In genomic region chr1:169367686-169368405, GRCh38 we compare ENCODE assay signal across 8 cellular contexts. TPM values are rescaled to one million over a fixed set of nuclear protein-coding genes. Genes with fewer than 3 reads are reported as not detected.
DNase-seq lines count a peak whose midpoint lies in the region; ATAC-seq and TF ChIP-seq lines count a peak whose summit lies in the region.

Gene BLZF1, plus strand, starts transcription at chr1:169368195. Its CDS starts 1,328 bp downstream, at chr1:169369523.
Gene NME7, minus strand, starts transcription at chr1:169367797. Its CDS starts 87 bp downstream, at chr1:169367710.

- no peaks in the 10 kb centered on the region; the same call in 1 of the 2 replicates for H3K9me3 ChIP-seq in AG04450 (ENCODE audit: control insufficient read depth, insufficient read depth, low read length)

- POLR2A ChIA-PET in AG04450 (lab: Yijun Ruan, JAX) = interaction anchor here (1.0 to 1.4 kb wide), 3 partner anchors 118 to 261 kb away, joined by 3 to 8 read pairs (median 4); partner anchors contain the start of genes ATP1B1 and SLC19A2
- POLR2A ChIA-PET in WTC11 (lab: Charles Lee) = interaction anchor here (0.9 kb wide), 1 partner anchor 262 kb away, joined by 3 read pairs; no protein-coding TSS in a partner anchor

- ATAC-seq in HG03175 (IDR thresholded peaks at IDR 0.05; ENCODE audit: unreplicated experiment) (peak; percentile 95), WTC11 (peak; percentile 99)
- peak; percentile 94 for ATAC-seq in central memory CD8-positive, alpha-beta T cell (replicated peaks; ENCODE audit: extremely low read depth, poor library complexity, severe bottlenecking)

- peak within 1 kb of the TSS; percentile 80 for H3K27ac ChIP-seq in AG04450 (ENCODE audit: low read depth, low read length)

- H3K4me3 Mint-ChIP-seq in WTC11 = no peak within 1 kb of the TSS
- no peak within 1 kb of the TSS for H3K4me3 Mint-ChIP-seq in central memory CD8-positive, alpha-beta T cell

- no peaks in the 10 kb centered on the region for H3K9me3 Mint-ChIP-seq in WTC11
- no peaks in the 10 kb centered on the region for H3K9me3 Mint-ChIP-seq in central memory CD8-positive, alpha-beta T cell

- peak; percentile 88 for DNase-seq in AG04450 (ENCODE audit: low read depth, low spot score)
- peak; percentile 98 for DNase-seq in NCI-H226
- DNase-seq in WTC11 (ENCODE audit: low spot score) = peak; percentile 94
- peak; percentile 95 to 98 for DNase-seq in central memory CD8-positive, alpha-beta T cell (ENCODE audit: low spot score in 2 of 2)
- DNase-seq in iris pigment epithelial cell (ENCODE audit: low read depth) = peak; percentile 98
- peak; percentile 97 for DNase-seq in stimulated activated CD4-positive, alpha-beta T cell treated with anti-CD3 and anti-CD28 coated beads, Interleukin-12 subunit alpha, Interleukin-12 subunit beta, amount 100 ng/mL, for 24 hours (ENCODE audit: low read depth in 2 of 2)

- H3K4me3 ChIP-seq in AG04450 (ENCODE audit: low read depth, low read length) = peak within 1 kb of the TSS; percentile 88

- H3K27ac Mint-ChIP-seq in WTC11 = no peak within 1 kb of the TSS
- H3K27ac Mint-ChIP-seq in central memory CD8-positive, alpha-beta T cell (ENCODE audit: low read depth) = no peak within 1 kb of the TSS

- in situ Hi-C loops in GM18951 (cut with MboI; ENCODE audit: low sequenced_read_pairs, unreplicated experiment) = no loop called here

- CTCF ChIA-PET in AG04450 (lab: Charles Lee) = interaction anchor here (1.2 to 4.7 kb wide), 4 partner anchors 11 to 765 kb away, joined by 3 to 24 read pairs (median 4); no protein-coding TSS in a partner anchor
- CTCF ChIA-PET in WTC11 (lab: Charles Lee) = interaction anchor here (1.2 to 1.6 kb wide), 5 partner anchors 19 to 764 kb away, joined by 3 to 10 read pairs (median 6); no protein-coding TSS in a partner anchor

- H3K27me3 Mint-ChIP-seq in WTC11 (ENCODE audit: low read depth) = no peaks in the 10 kb centered on the region
- no peaks in the 10 kb centered on the region for H3K27me3 Mint-ChIP-seq in central memory CD8-positive, alpha-beta T cell

- no peak for TF ChIP-seq CTCF in AG04450 (IDR thresholded peaks at IDR 0.05; ENCODE audit: low read depth, low read length)
- TF ChIP-seq CTCF in WTC11 (IDR thresholded peaks at IDR 0.05) = no peak

- no peaks in the 10 kb centered on the region for H3K27me3 ChIP-seq in AG04450 (ENCODE audit: control insufficient read depth, insufficient read depth, low read length)

- peaks cover 4% of the 10 kb centered on the region; the same call in 1 of the 2 replicates for H3K36me3 Mint-ChIP-seq in WTC11
- peaks cover 7% of the 10 kb centered on the region for H3K36me3 Mint-ChIP-seq in central memory CD8-positive, alpha-beta T cell (ENCODE audit: insufficient read depth)

- H3K4me1 Mint-ChIP-seq in WTC11 = no peaks in the 10 kb centered on the region; the same call in 1 of the 2 replicates
- peaks cover 24% of the 10 kb centered on the region for H3K4me1 Mint-ChIP-seq in central memory CD8-positive, alpha-beta T cell

- peak; percentile 43 for TF ChIP-seq POLR2A in GM18951 (IDR thresholded peaks at IDR 0.05; ENCODE audit: extremely low read depth, insufficient read depth, insufficient read length)

TF ChIP-seq in WTC11, 78 proteins besides CTCF, POLR2A, EP300 and RAD21 (continues in another document):
- TF ChIP-seq CREM (CRISPR knock-in tag; IDR thresholded peaks at IDR 0.05) (0 out of 2 replicates have a peak, but pooled peaks have one; percentile 41), AR (CRISPR knock-in tag; IDR thresholded peaks at IDR 0.05) (no peak), ZNF532 (CRISPR knock-in tag; IDR thresholded peaks at IDR 0.05; ENCODE audit: borderline replicate concordance) (no peak), TEAD1 (CRISPR knock-in tag; IDR thresholded peaks at IDR 0.05) (no peak; the same call in 1 of the 2 replicates), NR2C2 (CRISPR knock-in tag; IDR thresholded peaks at IDR 0.05) (peak; percentile 87), ZNF138 (CRISPR knock-in tag; conservative IDR thresholded peaks at IDR 0.05) (no peak), ARID4B (CRISPR knock-in tag; IDR thresholded peaks at IDR 0.05; ENCODE audit: borderline replicate concordance) (peak; percentile 45; the same call in 1 of the 2 replicates), FOXK1 (CRISPR knock-in tag; IDR thresholded peaks at IDR 0.05) (peak; percentile 45; the same call in 1 of the 2 replicates)

RNA-seq across cellular contexts. Expression of gene BLZF1, which starts in this region (rescaled TPM):
- polyA plus RNA-seq in AG04450 (2011; rRNA removed) = 16.2 and 23.0 TPM in 2 replicates
- polyA minus RNA-seq in AG04450 (2011; rRNA and poly(A)+ RNA removed) = 7.6 and 14.3 TPM in 2 replicates
- total RNA-seq in WTC11 (2021) = 8.3 to 10.8 TPM (median 9.2 TPM) in 3 replicates

RNA-seq across cellular contexts. Expression of gene NME7, which starts in this region (rescaled TPM):
- polyA plus RNA-seq in AG04450 (2011; rRNA removed) = 19.7 and 27.3 TPM in 2 replicates
- polyA minus RNA-seq in AG04450 (2011; rRNA and poly(A)+ RNA removed) = 23.9 and 36.7 TPM in 2 replicates
- 13.8 to 20.3 TPM (median 18.8 TPM) in 3 replicates for total RNA-seq in WTC11 (2021)

Comparison
In these comparisons a context has a peak if more than half of its experiments do, and no peak if none do; other contexts are left out.
1. Peak in every context shown above with its lines: DNase-seq, ATAC-seq, H3K4me3 ChIP-seq and H3K27ac ChIP-seq.